8 cellular contexts compared by ENCODE assay signal in genomic region chr6:117791012-117791411, GRCh38.
"Had no signal": no experiment of that assay in that cellular context is flagged by ENCODE, and none has a peak within 500 bp of the region (broad histone marks: within the 10 kb centered on the region; RNA-seq: fewer than 3 reads in every experiment).

No MANE protein-coding gene starts in this region.

- DNase-seq: GDM1, GF-D8 had no signal

- H3K4me3 ChIP-seq: GM12878 had no signal

- FAIRE-seq: G401.6, GM12878, GM12891, GM12892, GM18507, GM19239 had no signal

- ATAC-seq: GM12878 had no signal
